Comparison of ENCODE assay signal across 12 cellular contexts in genomic region chr17:74235040-74235581, GRCh38. TPM values are rescaled to one million over a fixed set of nuclear protein-coding genes. Genes with fewer than 3 reads are reported as not detected.
DNase-seq lines count a peak whose midpoint lies in the region; ATAC-seq and TF ChIP-seq lines count a peak whose summit lies in the region.
"Had no signal": no experiment of that assay in that cellular context is flagged by ENCODE, and none has a peak within 500 bp of the region (broad histone marks: within the 10 kb centered on the region; RNA-seq: fewer than 3 reads in every experiment).

No MANE protein-coding gene starts in this region.

- H3K79me2 ChIP-seq in H9 (ENCODE audit: insufficient read depth, low read length): no peaks in the 10 kb centered on the region
- H3K79me2 ChIP-seq in GM23338 (replicated peaks; ENCODE audit: insufficient read depth): no peaks in the 10 kb centered on the region

- H4K8ac ChIP-seq in H9 (replicated peaks; ENCODE audit: insufficient read length, low read depth, low read length): no peak overlapping the region

- H3K27ac ChIP-seq in H9 (ENCODE audit: insufficient read length, low read depth, low read length) (no peak overlapping the region), layer of hippocampus (ENCODE audit: low read depth, low read length) (peak overlapping the region; percentile 98), GM23338 (ENCODE audit: low read depth) (no peak overlapping the region)

- H3K9me3 ChIP-seq in H9 (ENCODE audit: control insufficient read depth, low read depth, low read length) (no peaks in the 10 kb centered on the region), MG63 (no peaks in the 10 kb centered on the region)

- H4K91ac ChIP-seq in H9 (ENCODE audit: insufficient read length, low read depth, low read length): no peak overlapping the region

- TF ChIP-seq CTCF in H9 (conservative IDR thresholded peaks at IDR 0.05) (no peak), GM23338 (conservative IDR thresholded peaks at IDR 0.05; ENCODE audit: low read depth in 2 of 2) (no peak)

- peaks cover 13 to 46% of the 10 kb centered on the region in 2 experiments for H3K4me1 Mint-ChIP-seq in H9
- no peaks in the 10 kb centered on the region for H3K4me1 Mint-ChIP-seq in stimulated activated naive CD8-positive, alpha-beta T cell treated with anti-CD3 and anti-CD28 coated beads, Interleukin-15, amount 100 ng/mL, for 72 hours
- H3K4me1 Mint-ChIP-seq in GM23338: peaks cover 11% of the 10 kb centered on the region

- H2BK15ac ChIP-seq in H9 (ENCODE audit: low read depth, low read length): no peak overlapping the region

- H3K36me3 Mint-ChIP-seq in H9 (ENCODE audit: insufficient read depth in 1 of 3, low read depth in 3 of 3) (no peaks in the 10 kb centered on the region; a peak in 1 of 7 replicates), GM23338 (ENCODE audit: low read depth) (no peaks in the 10 kb centered on the region)

- DNase-seq in H9 (no peak), amygdala (lab: John Stamatoyannopoulos, UW) (peak in 47 of 56 donors; percentile 8 to 88 (median 60)), GM23338 (ENCODE audit: low spot score) (no peak), MG63 (no peak)
- no peak for DNase-seq in stimulated activated naive CD8-positive, alpha-beta T cell treated with anti-CD3 and anti-CD28 coated beads, Interleukin-15, amount 100 ng/mL, for 72 hours
- DNase-seq: activated CD4-positive, alpha-beta T cell treated with anti-CD3 and anti-CD28 coated beads, Interleukin-2, amount 50 U/mL, for 48 hours had no signal

- no peak overlapping the region for H3K23ac ChIP-seq in H9 (ENCODE audit: insufficient read length, low read depth, low read length)

- no peak overlapping the region for H3K4ac ChIP-seq in H9 (ENCODE audit: low read depth, low read length)

- H2AFZ ChIP-seq in H9 (ENCODE audit: low read length) (no peak overlapping the region), GM23338 (no peak overlapping the region)

- H3K23me2 ChIP-seq in H9 (ENCODE audit: insufficient read length, low read depth, low read length, poor library complexity, severe bottlenecking): no peaks in the 10 kb centered on the region

- H3K14ac ChIP-seq in H9 (ENCODE audit: insufficient read depth, low read length): no peak overlapping the region

- H3K9me2 ChIP-seq in GM23338 (ENCODE audit: insufficient read depth): no peaks in the 10 kb centered on the region

- no peak overlapping the region for H2AK5ac ChIP-seq in H9 (ENCODE audit: insufficient read length, low read length)

- H3T11ph ChIP-seq in H9 (ENCODE audit: low read length): no peak overlapping the region

- H3K4me3 Mint-ChIP-seq in H9 (no peak overlapping the region), GM23338 (no peak overlapping the region)
- H3K4me3 Mint-ChIP-seq in stimulated activated naive CD8-positive, alpha-beta T cell treated with anti-CD3 and anti-CD28 coated beads, Interleukin-15, amount 100 ng/mL, for 72 hours: no peak overlapping the region

- no peaks in the 10 kb centered on the region for H3K79me1 ChIP-seq in H9 (ENCODE audit: insufficient read depth, low read depth, low read length, poor library complexity, severe bottlenecking)

- no peak overlapping the region for H2BK20ac ChIP-seq in H9 (ENCODE audit: low read depth, low read length, poor library complexity, severe bottlenecking)

- no peak overlapping the region for H2BK12ac ChIP-seq in H9 (ENCODE audit: insufficient read length, low read depth, low read length)

- H4K5ac ChIP-seq in H9 (ENCODE audit: insufficient read length, low read depth, low read length): no peak overlapping the region

- H3K36me3 ChIP-seq in GM23338 (ENCODE audit: insufficient read depth): no peaks in the 10 kb centered on the region
- no peaks in the 10 kb centered on the region for H3K36me3 ChIP-seq in MG63

- H3K27ac Mint-ChIP-seq in H9: no peak overlapping the region
- H3K27ac Mint-ChIP-seq in stimulated activated naive CD8-positive, alpha-beta T cell treated with anti-CD3 and anti-CD28 coated beads, Interleukin-15, amount 100 ng/mL, for 72 hours: peak overlapping the region; percentile 12 to 44
- H3K27ac Mint-ChIP-seq in GM23338: no peak overlapping the region

- no peaks in the 10 kb centered on the region for H3K27me3 ChIP-seq in H9 (ENCODE audit: insufficient read depth, low read length)
- no peaks in the 10 kb centered on the region for H3K27me3 ChIP-seq in layer of hippocampus (ENCODE audit: control insufficient read depth, insufficient read depth, low read length)
- H3K27me3 ChIP-seq in GM23338 (ENCODE audit: insufficient read depth): no peaks in the 10 kb centered on the region
- H3K27me3 ChIP-seq in MG63: no peaks in the 10 kb centered on the region

- no peak overlapping the region for H3K56ac ChIP-seq in H9 (ENCODE audit: insufficient read length, low read depth, low read length)

- ATAC-seq in stimulated activated naive CD8-positive, alpha-beta T cell treated with anti-CD3 and anti-CD28 coated beads, Interleukin-15, amount 100 ng/mL, for 72 hours: no peak
- no peak for ATAC-seq in GM18520 (IDR thresholded peaks at IDR 0.05; ENCODE audit: unreplicated experiment)
- no peak for ATAC-seq in GM23338
- ATAC-seq in GM21381 (IDR thresholded peaks at IDR 0.05; ENCODE audit: unreplicated experiment): no peak

- H3K9me3 Mint-ChIP-seq in H9 (no peaks in the 10 kb centered on the region), GM23338 (no peaks in the 10 kb centered on the region; the same call in 2 of the 3 replicates)
- H3K9me3 Mint-ChIP-seq in stimulated activated naive CD8-positive, alpha-beta T cell treated with anti-CD3 and anti-CD28 coated beads, Interleukin-15, amount 100 ng/mL, for 72 hours: no peaks in the 10 kb centered on the region

- H3K4me2 ChIP-seq in H9 (ENCODE audit: insufficient read depth, insufficient read length, low read length): no peak overlapping the region
- no peak overlapping the region for H3K4me2 ChIP-seq in GM23338

- H3K4me1 ChIP-seq in H9 (ENCODE audit: insufficient read depth, low read length) (no peaks in the 10 kb centered on the region), GM23338 (ENCODE audit: insufficient read depth) (no peaks in the 10 kb centered on the region)

- H3K27me3 Mint-ChIP-seq in H9 (ENCODE audit: low read depth): peaks cover 3% of the 10 kb centered on the region; the same call in 1 of the 2 replicates
- no peaks in the 10 kb centered on the region for H3K27me3 Mint-ChIP-seq in stimulated activated naive CD8-positive, alpha-beta T cell treated with anti-CD3 and anti-CD28 coated beads, Interleukin-15, amount 100 ng/mL, for 72 hours
- H3K27me3 Mint-ChIP-seq in GM23338 (ENCODE audit: insufficient read depth, low read depth, poor library complexity): peaks cover 4% of the 10 kb centered on the region

- no peaks in the 10 kb centered on the region for H4K20me1 ChIP-seq in H9 (ENCODE audit: control insufficient read depth, insufficient read depth, insufficient read length)
- H4K20me1 ChIP-seq in GM23338 (replicated peaks; ENCODE audit: insufficient read depth): no peaks in the 10 kb centered on the region

- WGBS in H9 (ENCODE audit: extremely low coverage, insufficient read length, low lambda C conversion rate): no CpG with 5 or more reads among the region's 19 CpGs

- no peaks in the 10 kb centered on the region for H3F3A ChIP-seq in GM23338 (replicated peaks; ENCODE audit: low read depth)

- H3K4me3 ChIP-seq in GM23338 (no peak overlapping the region), MG63 (no peak overlapping the region)

- H2BK5ac ChIP-seq in H9 (ENCODE audit: insufficient read length, low read length): no peak overlapping the region

- H2BK120ac ChIP-seq in H9 (ENCODE audit: low read depth, low read length, poor library complexity, severe bottlenecking): peak overlapping the region; percentile 30

- no peak overlapping the region for H3K18ac ChIP-seq in H9 (ENCODE audit: insufficient read length, low read depth, low read length)

- H3K9ac ChIP-seq in H9 (ENCODE audit: extremely low read depth, insufficient read length, low read length): no peak overlapping the region

TF ChIP-seq in GM23338, 12 proteins besides CTCF, POLR2A, EP300 and RAD21 (continues in another document):
- TF ChIP-seq EZH2 (IDR thresholded peaks at IDR 0.05; ENCODE audit: low read depth, unreplicated experiment) (no peak), JUNB (IDR thresholded peaks at IDR 0.05; ENCODE audit: unreplicated experiment) (no peak), POLR2AphosphoS5 (IDR thresholded peaks at IDR 0.05; ENCODE audit: low read depth) (no peak), ZNF114 (CRISPR knock-in tag; IDR thresholded peaks at IDR 0.05) (no peak), NANOG (IDR thresholded peaks at IDR 0.05; ENCODE audit: borderline replicate concordance) (no peak), ZNF331 (CRISPR knock-in tag; IDR thresholded peaks at IDR 0.05; ENCODE audit: low read depth) (no peak), ETS1 (IDR thresholded peaks at IDR 0.05) (no peak), EZH2phosphoT487 (IDR thresholded peaks at IDR 0.05; ENCODE audit: unreplicated experiment) (no peak)

RNA-seq across cellular contexts. Expression of gene TTYH2, which starts 21.7 kb away (rescaled TPM):
- total RNA-seq in H9 (2021): 1.6 and 3.2 TPM in 2 replicates
- total RNA-seq in GM23338 (2014; rRNA removed; shearing (Covaris generic)): 3.9 and 5.2 TPM in 2 replicates
- polyA plus RNA-seq in GM23338 (2016; fragmentation: Nextera tagmentation; extraction: Ambion mirVana): 1.4 and 2.1 TPM in 2 replicates
- 1.8 and 1.9 TPM in 2 replicates for total RNA-seq in MG63 (2014; rRNA removed; shearing (Covaris generic); ENCODE audit: low replicate concordance)

RNA-seq across cellular contexts. Expression of gene RPL38, which starts 31.6 kb away (rescaled TPM):
- total RNA-seq in H9 (2021): 1,354 and 1,358 TPM in 2 replicates
- total RNA-seq in GM23338 (2014; rRNA removed; shearing (Covaris generic)): 231 and 286 TPM in 2 replicates
- polyA plus RNA-seq in GM23338 (2016; fragmentation: Nextera tagmentation; extraction: Ambion mirVana): 5,312 and 5,616 TPM in 2 replicates
- 1,119 and 3,764 TPM in 2 replicates for total RNA-seq in MG63 (2014; rRNA removed; shearing (Covaris generic); ENCODE audit: low replicate concordance)

RNA-seq across cellular contexts. Expression of gene DNAI2, which starts 38.9 kb away (rescaled TPM):
- total RNA-seq in H9 (2021): not detected in 2 replicates
- not detected in 2 replicates for total RNA-seq in GM23338 (2014; rRNA removed; shearing (Covaris generic))
- polyA plus RNA-seq in GM23338 (2016; fragmentation: Nextera tagmentation; extraction: Ambion mirVana): 0.21 TPM in 1 of 2 replicates, not detected in the other
- not detected in 2 replicates for total RNA-seq in MG63 (2014; rRNA removed; shearing (Covaris generic); ENCODE audit: low replicate concordance)
- total RNA-seq: LHCN-M2, NCI-H460, posterior vena cava had no signal

Comparison
In these comparisons a context has a peak if more than half of its experiments do, and no peak if none do; other contexts are left out.
1. DNase-seq: peak in amygdala (47 of 56); none in H9 (single experiment), stimulated activated naive CD8-positive, alpha-beta T cell treated with anti-CD3 and anti-CD28 coated beads, Interleukin-15, amount 100 ng/mL, for 72 hours (0 of 2), GM23338 (single experiment) and MG63 (single experiment).
2. H3K27ac Mint-ChIP-seq: peak in stimulated activated naive CD8-positive, alpha-beta T cell treated with anti-CD3 and anti-CD28 coated beads, Interleukin-15, amount 100 ng/mL, for 72 hours (2 of 2); none in H9 (0 of 3) and GM23338 (single experiment).